25 cellular contexts compared by ENCODE assay signal in the genomic region with DNA sequence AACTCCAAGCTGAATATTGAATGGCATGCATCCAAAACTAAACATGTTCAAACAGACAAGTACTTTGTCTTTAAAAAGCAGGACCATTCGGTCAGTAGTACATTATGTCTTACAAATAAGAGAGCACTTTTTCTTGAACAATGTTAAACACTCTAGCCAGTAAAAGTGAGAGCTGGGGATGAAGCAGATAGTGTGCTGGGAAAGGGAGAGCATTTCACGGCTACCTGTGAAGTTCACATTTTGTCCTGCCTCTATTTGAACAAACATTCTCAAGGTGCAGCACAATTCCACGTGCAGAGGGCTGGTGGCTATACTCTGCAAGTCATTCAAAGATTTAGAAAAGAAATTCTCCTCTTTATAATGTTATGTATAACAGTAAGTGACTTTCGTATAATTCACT.
"Had no signal": no experiment of that assay in that cellular context is flagged by ENCODE, and none has a peak within 500 bp of the region (broad histone marks: within the 10 kb centered on the region; RNA-seq: fewer than 3 reads in every experiment).

No MANE protein-coding gene starts in this region.

- H3K9me3 ChIP-seq: colonic mucosa, gastrocnemius medialis, neutrophil, testis had no signal

- H3K4me3 ChIP-seq: colonic mucosa, gastrocnemius medialis, sigmoid colon, testis, tibial artery had no signal

- H3K4me1 ChIP-seq: colonic mucosa, gastrocnemius medialis, parathyroid adenoma, testis had no signal

- H3K4me3 Mint-ChIP-seq: dendritic cell treated with granulocyte-macrophage colony-stimulating factor and Interleukin-4, amounts not matched to agents 40 ng/mL and 50 ng/mL, for 4 days; endodermal cell; natural killer cell treated with Interleukin-12 subunit alpha and Interleukin-12 subunit beta and Interleukin-15 and Interleukin-18, amount 100 ng/mL, for 72 hours; neural crest cell; stimulated activated effector memory CD8-positive, alpha-beta T cell treated with anti-CD3 and anti-CD28 coated beads, Interleukin-12 subunit alpha, Interleukin-12 subunit beta, amount 100 ng/mL, for 72 hours; type B pancreatic cell had no signal

- H3K79me2 ChIP-seq: parathyroid adenoma had no signal

- ATAC-seq: esophagus mucosa; gastrocnemius medialis; left lobe of liver; natural killer cell treated with Interleukin-12 subunit alpha and Interleukin-12 subunit beta and Interleukin-15 and Interleukin-18, amount 100 ng/mL, for 72 hours; right cardiac atrium; stimulated activated effector memory CD8-positive, alpha-beta T cell treated with anti-CD3 and anti-CD28 coated beads, Interleukin-12 subunit alpha, Interleukin-12 subunit beta, amount 100 ng/mL, for 72 hours; stimulated activated naive CD8-positive, alpha-beta T cell treated with anti-CD3 and anti-CD28 coated beads, Interleukin-15, Interleukin-2, amounts not matched to agents 100 U/mL and 50 U/mL, for 24 hours had no signal

- H3K27ac ChIP-seq: colonic mucosa, epithelial cell of prostate, gastrocnemius medialis, neutrophil, parathyroid adenoma, sigmoid colon, testis, tibial artery had no signal

- H3K27me3 Mint-ChIP-seq: progenitor cell of endocrine pancreas, type B pancreatic cell had no signal

- DNase-seq: colonic mucosa; effector CD8-positive, alpha-beta T cell; endodermal cell; foreskin fibroblast; gastrocnemius medialis; head of caudate nucleus; right cardiac atrium; sigmoid colon; stimulated activated CD4-positive, alpha-beta T cell treated with anti-CD3 and anti-CD28 coated beads, Interleukin-2, amount 100 ng/mL, for 24 hours; stimulated activated CD4-positive, alpha-beta T cell treated with anti-CD3 and anti-CD28 coated beads, Interleukin-4, amount 100 ng/mL, for 24 hours; stimulated activated naive CD8-positive, alpha-beta T cell treated with anti-CD3 and anti-CD28 coated beads, Interleukin-15, Interleukin-2, amounts not matched to agents 100 U/mL and 50 U/mL, for 24 hours; substantia nigra; testis; tibial artery had no signal

- H3K4me1 Mint-ChIP-seq: endodermal cell; neural crest cell; stimulated activated effector memory CD8-positive, alpha-beta T cell treated with anti-CD3 and anti-CD28 coated beads, Interleukin-12 subunit alpha, Interleukin-12 subunit beta, amount 100 ng/mL, for 72 hours had no signal

- H3K9me3 Mint-ChIP-seq: type B pancreatic cell had no signal

- H3K27me3 ChIP-seq: colonic mucosa, gastrocnemius medialis, neutrophil, sigmoid colon, testis, tibial artery had no signal

- H3K36me3 ChIP-seq: colonic mucosa, gastrocnemius medialis, neutrophil, sigmoid colon, tibial artery had no signal

- H3K36me3 Mint-ChIP-seq: stimulated activated effector memory CD8-positive, alpha-beta T cell treated with anti-CD3 and anti-CD28 coated beads, Interleukin-12 subunit alpha, Interleukin-12 subunit beta, amount 100 ng/mL, for 72 hours; type B pancreatic cell had no signal

- H3K27ac Mint-ChIP-seq: dendritic cell treated with granulocyte-macrophage colony-stimulating factor and Interleukin-4, amounts not matched to agents 40 ng/mL and 50 ng/mL, for 4 days; endodermal cell; natural killer cell treated with Interleukin-12 subunit alpha and Interleukin-12 subunit beta and Interleukin-15 and Interleukin-18, amount 100 ng/mL, for 72 hours; progenitor cell of endocrine pancreas; stimulated activated effector memory CD8-positive, alpha-beta T cell treated with anti-CD3 and anti-CD28 coated beads, Interleukin-12 subunit alpha, Interleukin-12 subunit beta, amount 100 ng/mL, for 72 hours; type B pancreatic cell had no signal
